In genomic region chr3:192915306-192915705, GRCh38 we compare ENCODE assay signal across 8 cellular contexts. TPM values are rescaled to one million over a fixed set of nuclear protein-coding genes. Genes with fewer than 3 reads are reported as not detected.
DNase-seq lines count a peak whose midpoint lies in the region; ATAC-seq and TF ChIP-seq lines count a peak whose summit lies in the region.

No MANE protein-coding gene starts in this region.

- H3K4me3 Mint-ChIP-seq in stimulated activated naive B cell treated with anti-CD40 and anti-IgM and Interleukin-4, amounts not matched to agents 10 μg/mL and 1 μg/mL and 100 μg/mL, for 72 hours, result no peak overlapping the region

- H2AFZ ChIP-seq in neural cell (ENCODE audit: low read depth, low read length), result no peak overlapping the region

- no peaks in the 10 kb centered on the region for H3K36me3 ChIP-seq in neural cell (ENCODE audit: insufficient read depth, low read length)
- H3K36me3 ChIP-seq in effector memory CD4-positive, alpha-beta T cell (ENCODE audit: control insufficient read depth, insufficient read depth, low read length), result no peaks in the 10 kb centered on the region

- peak overlapping the region; percentile 87 for H3K4me2 ChIP-seq in neural cell (ENCODE audit: low read length)

- TF ChIP-seq EP300 in neural cell (conservative IDR thresholded peaks at IDR 0.05; ENCODE audit: poor library complexity, severe bottlenecking), result no peak

- peaks cover 0 to 4% of the 10 kb centered on the region in 2 donors for H3K36me3 Mint-ChIP-seq in stimulated activated naive B cell treated with anti-CD40 and anti-IgM and Interleukin-4, amounts not matched to agents 10 μg/mL and 1 μg/mL and 100 μg/mL, for 72 hours

- H3K27ac Mint-ChIP-seq in stimulated activated naive B cell treated with anti-CD40 and anti-IgM and Interleukin-4, amounts not matched to agents 10 μg/mL and 1 μg/mL and 100 μg/mL, for 72 hours, result no peak overlapping the region

- H3K4me1 ChIP-seq in effector memory CD4-positive, alpha-beta T cell (ENCODE audit: control insufficient read depth, insufficient read depth, low read length, poor library complexity, severe bottlenecking), result no peaks in the 10 kb centered on the region

- H3K27me3 Mint-ChIP-seq in stimulated activated naive B cell treated with anti-CD40 and anti-IgM and Interleukin-4, amounts not matched to agents 10 μg/mL and 1 μg/mL and 100 μg/mL, for 72 hours, result peaks cover 70 to 75% of the 10 kb centered on the region in 2 donors

- peak; percentile 93 for DNase-seq in DMS 273 (lab: John Stamatoyannopoulos, UW; ENCODE audit: unreplicated experiment)
- peak; percentile 71 for DNase-seq in NCI-H2107 (lab: John Stamatoyannopoulos, UW)
- DNase-seq in astrocyte of the hippocampus (ENCODE audit: low read depth, low spot score), result peak; percentile 80
- DNase-seq in effector memory CD4-positive, alpha-beta T cell, result no peak
- DNase-seq in stimulated activated naive B cell treated with anti-CD40 and anti-IgM and Interleukin-4, amounts not matched to agents 10 μg/mL and 1 μg/mL and 100 μg/mL, for 72 hours, result no peak
- no peak for DNase-seq in NCI-H446 treated with DMSO at 0.1 percent for 48 hours (lab: John Stamatoyannopoulos, UW)

- no peaks in the 10 kb centered on the region for H3K27me3 ChIP-seq in neural cell (ENCODE audit: insufficient read depth, low read depth, low read length)
- no peaks in the 10 kb centered on the region for H3K27me3 ChIP-seq in effector memory CD4-positive, alpha-beta T cell (replicated peaks; ENCODE audit: control insufficient read depth, insufficient read depth, low read length, poor library complexity, severe bottlenecking)

- H4K20me1 ChIP-seq in neural cell (ENCODE audit: insufficient read depth), result peaks cover 5% of the 10 kb centered on the region

- peak; percentile 61 for TF ChIP-seq RAD21 in neural cell (conservative IDR thresholded peaks at IDR 0.05)

- no peaks in the 10 kb centered on the region for H3K9me2 ChIP-seq in neural cell (ENCODE audit: insufficient read depth, low read length)

- H3K27ac ChIP-seq in neural cell (ENCODE audit: low read length), result no peak overlapping the region
- H3K27ac ChIP-seq in effector memory CD4-positive, alpha-beta T cell (ENCODE audit: insufficient read depth, low read length, poor library complexity, severe bottlenecking), result no peak overlapping the region

- H3K4me3 ChIP-seq in neural cell (ENCODE audit: low read length), result peak overlapping the region; percentile 88
- no peak overlapping the region for H3K4me3 ChIP-seq in effector memory CD4-positive, alpha-beta T cell (ENCODE audit: insufficient read depth, low read depth, low read length, poor library complexity, severe bottlenecking)

- ATAC-seq in GM19463 (IDR thresholded peaks at IDR 0.05; ENCODE audit: unreplicated experiment), result peak; percentile 28
- ATAC-seq in stimulated activated naive B cell treated with anti-CD40 and anti-IgM and Interleukin-4, amounts not matched to agents 10 μg/mL and 1 μg/mL and 100 μg/mL, for 72 hours (replicated peaks), result no peak

- H3K79me2 ChIP-seq in neural cell (replicated peaks; ENCODE audit: insufficient read depth, low read length), result peaks cover 56% of the 10 kb centered on the region

- H3K4me1 Mint-ChIP-seq in stimulated activated naive B cell treated with anti-CD40 and anti-IgM and Interleukin-4, amounts not matched to agents 10 μg/mL and 1 μg/mL and 100 μg/mL, for 72 hours, result peaks cover 12 to 29% of the 10 kb centered on the region in 2 donors

- TF ChIP-seq CTCF in neural cell (IDR thresholded peaks at IDR 0.05; ENCODE audit: poor library complexity, severe bottlenecking), result peak; percentile 61

- H3K9me3 Mint-ChIP-seq in stimulated activated naive B cell treated with anti-CD40 and anti-IgM and Interleukin-4, amounts not matched to agents 10 μg/mL and 1 μg/mL and 100 μg/mL, for 72 hours, result no peaks in the 10 kb centered on the region

- peaks cover 4% of the 10 kb centered on the region for H3F3A ChIP-seq in neural cell (ENCODE audit: insufficient read depth, low read length, poor library complexity, severe bottlenecking)

- peak overlapping the region; percentile 40 for H3K9ac ChIP-seq in neural cell (ENCODE audit: low read length)

- H3K9me3 ChIP-seq in neural cell (ENCODE audit: low read length), result no peaks in the 10 kb centered on the region
- H3K9me3 ChIP-seq in effector memory CD4-positive, alpha-beta T cell (ENCODE audit: control insufficient read depth, low read length), result no peaks in the 10 kb centered on the region

TF ChIP-seq in neural cell, 6 proteins besides CTCF, POLR2A, EP300 and RAD21:
- TF ChIP-seq REST (IDR thresholded peaks at IDR 0.05; ENCODE audit: borderline replicate concordance) (no peak), TAF1 (IDR thresholded peaks at IDR 0.05; ENCODE audit: low read depth) (no peak), MXI1 (conservative IDR thresholded peaks at IDR 0.05; ENCODE audit: poor library complexity, severe bottlenecking) (peak; percentile 24), SMC3 (conservative IDR thresholded peaks at IDR 0.05; ENCODE audit: poor library complexity) (peak; percentile 63), POLR2AphosphoS5 (IDR thresholded peaks at IDR 0.05) (no peak), EZH2 (IDR thresholded peaks at IDR 0.05; ENCODE audit: borderline replicate concordance, insufficient read depth, low read length, poor library complexity, severe bottlenecking) (no peak)

RNA-seq across cellular contexts. Expression of gene MB21D2, which starts 2.4 kb away (rescaled TPM):
- polyA plus RNA-seq in neural cell, result 32.8 and 39.0 TPM in 2 replicates
- 96.0 and 101 TPM in 2 replicates for polyA minus RNA-seq in neural cell

Comparison
In these comparisons a context has a peak if more than half of its experiments do, and no peak if none do; other contexts are left out.
1. DNase-seq: peak in DMS 273 (single experiment), NCI-H2107 (single experiment) and astrocyte of the hippocampus (single experiment); none in effector memory CD4-positive, alpha-beta T cell (0 of 3), stimulated activated naive B cell treated with anti-CD40 and anti-IgM and Interleukin-4, amounts not matched to agents 10 μg/mL and 1 μg/mL and 100 μg/mL, for 72 hours (single experiment) and NCI-H446 treated with DMSO at 0.1 percent for 48 hours (single experiment).